1 cellular context compared by ENCODE assay signal in the genomic region with DNA sequence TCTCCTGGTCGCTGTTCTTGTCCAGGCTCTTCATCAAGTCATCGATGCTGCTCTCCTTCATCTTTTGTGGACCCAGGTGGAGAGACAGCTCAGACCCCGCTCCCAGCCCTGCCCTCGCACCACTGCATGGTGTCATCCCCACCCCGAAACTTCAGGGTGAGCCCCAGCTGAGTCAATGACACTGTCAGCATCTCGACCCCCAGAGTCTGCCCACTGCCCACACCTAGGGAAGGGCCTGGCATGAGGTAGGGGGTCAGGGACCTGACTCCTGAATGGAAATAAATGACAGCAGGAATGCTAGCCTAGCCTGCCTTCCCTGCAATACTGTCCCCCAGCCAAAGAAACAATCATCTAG.
TF ChIP-seq lines count a peak whose summit lies in the region.

No MANE protein-coding gene starts in this region.

TF ChIP-seq in K562, 482 proteins besides CTCF, POLR2A, EP300 and RAD21:
- TF ChIP-seq MIER1 (IDR thresholded peaks at IDR 0.05; ENCODE audit: low read depth) = no peak
- TF ChIP-seq, protein P1, sequence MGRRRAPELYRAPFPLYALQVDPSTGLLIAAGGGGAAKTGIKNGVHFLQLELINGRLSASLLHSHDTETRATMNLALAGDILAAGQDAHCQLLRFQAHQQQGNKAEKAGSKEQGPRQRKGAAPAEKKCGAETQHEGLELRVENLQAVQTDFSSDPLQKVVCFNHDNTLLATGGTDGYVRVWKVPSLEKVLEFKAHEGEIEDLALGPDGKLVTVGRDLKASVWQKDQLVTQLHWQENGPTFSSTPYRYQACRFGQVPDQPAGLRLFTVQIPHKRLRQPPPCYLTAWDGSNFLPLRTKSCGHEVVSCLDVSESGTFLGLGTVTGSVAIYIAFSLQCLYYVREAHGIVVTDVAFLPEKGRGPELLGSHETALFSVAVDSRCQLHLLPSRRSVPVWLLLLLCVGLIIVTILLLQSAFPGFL (CRISPR knock-in tag; IDR thresholded peaks at IDR 0.05) = no peak
- TF ChIP-seq NFE2L1 (tag; IDR thresholded peaks at IDR 0.05; ENCODE audit: borderline replicate concordance, low read depth) = no peak
- TF ChIP-seq POU5F1 (IDR thresholded peaks at IDR 0.05; ENCODE audit: borderline replicate concordance, low read depth, low read length, partially characterized antibody) = no peak
- no peak for TF ChIP-seq HMG20A (CRISPR knock-in tag; conservative IDR thresholded peaks at IDR 0.05)
- TF ChIP-seq ZEB2 (IDR thresholded peaks at IDR 0.05) = no peak
- TF ChIP-seq SREBF1 (IDR thresholded peaks at IDR 0.05; ENCODE audit: borderline replicate concordance, low read depth, low read length) = no peak
- TF ChIP-seq ZNF224 (CRISPR knock-in tag; IDR thresholded peaks at IDR 0.05) = no peak
- no peak for TF ChIP-seq MBD2 (IDR thresholded peaks at IDR 0.05; ENCODE audit: borderline replicate concordance, low read depth)
- no peak for TF ChIP-seq ZNF766 (CRISPR knock-in tag; conservative IDR thresholded peaks at IDR 0.05)
- TF ChIP-seq SETDB1 (IDR thresholded peaks at IDR 0.05; ENCODE audit: low read length) = no peak
- no peak for TF ChIP-seq BRF2 (IDR thresholded peaks at IDR 0.05; ENCODE audit: borderline replicate concordance, insufficient read depth, insufficient read length)
- TF ChIP-seq ZNF764 (CRISPR knock-in tag; IDR thresholded peaks at IDR 0.05; ENCODE audit: low read depth) = no peak
TF ChIP-seq in K562: peak in this region for 0.
